In the genomic region with DNA sequence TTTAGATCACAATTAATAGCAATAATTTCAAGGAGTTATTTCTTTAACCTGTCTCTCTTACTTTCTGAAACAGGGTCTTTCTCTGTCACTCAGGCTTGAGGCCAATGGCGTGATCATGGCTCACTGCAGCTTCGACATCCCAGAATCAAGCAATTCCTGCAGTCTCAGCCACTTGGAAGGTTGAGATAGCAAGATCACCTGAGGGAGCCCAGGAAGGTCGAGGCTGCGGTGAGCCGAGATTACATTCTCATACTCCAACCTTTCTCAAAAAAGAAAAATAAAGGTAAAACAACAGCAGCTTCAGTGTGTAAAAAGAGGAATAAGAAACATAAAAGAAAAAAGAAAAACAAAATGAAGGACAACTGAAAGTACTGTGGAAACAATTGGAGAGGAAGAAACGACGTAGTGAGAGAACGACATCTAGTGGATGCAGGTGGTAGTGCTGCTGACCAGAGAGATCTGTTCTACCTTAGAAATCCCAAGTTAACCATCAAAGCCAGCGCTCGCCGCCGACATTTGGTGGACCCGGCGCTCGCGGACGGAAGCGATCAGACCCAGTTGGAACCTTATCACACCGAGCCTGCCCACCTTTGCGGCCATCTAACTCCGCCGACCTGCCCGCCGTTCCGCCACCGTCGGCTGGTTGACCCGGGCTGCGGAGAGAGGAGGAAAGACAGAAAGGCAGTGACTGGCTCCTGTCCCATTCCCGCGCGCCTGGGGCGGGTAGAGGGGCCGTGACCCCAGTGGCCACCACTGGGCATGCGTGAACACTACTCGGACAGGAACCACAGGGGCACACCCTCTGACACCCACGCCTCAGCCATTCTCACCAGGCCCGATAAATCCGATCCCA, we compare ENCODE assay signal across 8 cellular contexts.
DNase-seq lines count a peak whose midpoint lies in the region; ATAC-seq and TF ChIP-seq lines count a peak whose summit lies in the region.

No MANE protein-coding gene starts in this region.

- H3K4me2 ChIP-seq in KMS-11 (peak overlapping the region; percentile 96), osteoblast (ENCODE audit: insufficient read depth, low read length) (peak overlapping the region; percentile 70)

- DNase-seq in DMS53 (lab: John Stamatoyannopoulos, UW) (peak; percentile 81), RWPE1 (ENCODE audit: low spot score) (peak; percentile 52), globus pallidus (ENCODE audit: low spot score) (peak; percentile 46), osteoblast (ENCODE audit: insufficient read length, low spot score, missing footprints) (peak; percentile 84), tibial nerve (ENCODE audit: low spot score in 2 of 2) (peak; percentile 34 to 75)
- DNase-seq in activated effector memory CD4-positive, alpha-beta T cell treated with anti-CD3 and anti-CD28 coated beads, Interleukin-2, amount 50 U/mL, for 16 hours = peak; percentile 82

- TF ChIP-seq CTCF in KMS-11 (conservative IDR thresholded peaks at IDR 0.05; ENCODE audit: low read depth, low read length) (peak; percentile 92), RWPE1 (conservative IDR thresholded peaks at IDR 0.05; ENCODE audit: low read depth) (peak; percentile 94), osteoblast (IDR thresholded peaks at IDR 0.05; ENCODE audit: extremely low read depth, low read depth, low read length) (peak; percentile 77), tibial nerve (IDR thresholded peaks at IDR 0.05) (peak; percentile 61 to 91 (median 82))

- no peaks in the 10 kb centered on the region for H3K36me3 ChIP-seq in KMS-11 (ENCODE audit: insufficient read depth)
- H3K36me3 ChIP-seq in osteoblast (ENCODE audit: insufficient read depth, low read length) = no peaks in the 10 kb centered on the region
- H3K36me3 ChIP-seq in tibial nerve = no peaks in the 10 kb centered on the region

- H4K20me1 ChIP-seq in KMS-11 (ENCODE audit: insufficient read depth) (no peaks in the 10 kb centered on the region), osteoblast (ENCODE audit: insufficient read depth, low read length) (no peaks in the 10 kb centered on the region)

- peak; percentile 87 for ATAC-seq in GM21723 (IDR thresholded peaks at IDR 0.05; ENCODE audit: unreplicated experiment)

- POLR2A ChIA-PET in RWPE1 (lab: Yijun Ruan, JAX; ENCODE audit: low non-redundant PET) = no interaction called here

- peak overlapping the region; percentile 37; the same call in 1 of the 2 replicates for H3K9ac ChIP-seq in KMS-11

- CTCF ChIA-PET in RWPE1 (lab: Yijun Ruan, JAX) = interaction anchor here (0.5 to 1.2 kb wide), 5 partner anchors 41 to 1313 kb away, joined by 3 to 5 read pairs (median 4); no protein-coding TSS in a partner anchor

- H3K9me3 ChIP-seq in osteoblast (ENCODE audit: low read depth, low read length) = no peaks in the 10 kb centered on the region
- no peaks in the 10 kb centered on the region for H3K9me3 ChIP-seq in tibial nerve

- no peaks in the 10 kb centered on the region for H3K27me3 ChIP-seq in KMS-11 (ENCODE audit: insufficient read depth, low read depth)
- no peaks in the 10 kb centered on the region for H3K27me3 ChIP-seq in osteoblast (ENCODE audit: insufficient read depth, low read length)
- peaks cover 0 to 3% of the 10 kb centered on the region in 2 donors for H3K27me3 ChIP-seq in tibial nerve

- H2AFZ ChIP-seq in KMS-11 (ENCODE audit: low read depth) = peak overlapping the region; percentile 100
- H2AFZ ChIP-seq in osteoblast (ENCODE audit: low read length) = peak overlapping the region; percentile 78

- no peaks in the 10 kb centered on the region for H3K79me2 ChIP-seq in KMS-11 (ENCODE audit: insufficient read depth, low read depth)
- no peaks in the 10 kb centered on the region for H3K79me2 ChIP-seq in osteoblast (ENCODE audit: insufficient read depth, low read length)

- no peak for TF ChIP-seq POLR2A in tibial nerve (IDR thresholded peaks at IDR 0.05)

- H3K27ac ChIP-seq in KMS-11 (no peak overlapping the region), RWPE1 (no peak overlapping the region), osteoblast (ENCODE audit: low read depth, low read length) (no peak overlapping the region), tibial nerve (no peak overlapping the region)

- WGBS in tibial nerve, 2 donors = 23 to 32% methylated on average over 36 to 39 of the region's 39 CpGs

- H3K4me3 ChIP-seq in KMS-11 (IDR thresholded peaks at IDR 0.05; ENCODE audit: insufficient read depth, low read depth, low read length) = no peak overlapping the region
- peak overlapping the region; percentile 56 for H3K4me3 ChIP-seq in osteoblast (ENCODE audit: insufficient read depth, low read length)
- peak overlapping the region in 2 of 4 donors; percentile 26 to 47 for H3K4me3 ChIP-seq in tibial nerve

- TF ChIP-seq EP300 in tibial nerve (IDR thresholded peaks at IDR 0.05) = no peak

- H3K4me1 ChIP-seq in KMS-11 (ENCODE audit: low read depth, poor library complexity, severe bottlenecking) (no peaks in the 10 kb centered on the region), osteoblast (ENCODE audit: insufficient read depth, low read length) (no peaks in the 10 kb centered on the region), tibial nerve (peaks cover 0 to 9% (median 0%) of the 10 kb centered on the region in 4 donors)
